11 cellular contexts compared by ENCODE assay signal in genomic region chr18:76274470-76275289, GRCh38.
DNase-seq lines count a peak whose midpoint lies in the region; ATAC-seq and TF ChIP-seq lines count a peak whose summit lies in the region.
"Had no signal": no experiment of that assay in that cellular context is flagged by ENCODE, and none has a peak within 500 bp of the region (broad histone marks: within the 10 kb centered on the region; RNA-seq: fewer than 3 reads in every experiment).

No MANE protein-coding gene starts in this region.

- no peaks in the 10 kb centered on the region for H3K4me1 Mint-ChIP-seq in activated CD4-positive, alpha-beta T cell treated with anti-CD3 and anti-CD28 coated beads for 36 hours
- H3K4me1 Mint-ChIP-seq: activated CD4-positive, alpha-beta memory T cell treated with anti-CD3 and anti-CD28 coated beads, Interleukin-2, amount 10 ng/mL, durations not matched to agents 7 days and 5 days had no signal

- H3K27ac Mint-ChIP-seq in activated CD4-positive, alpha-beta T cell treated with anti-CD3 and anti-CD28 coated beads for 36 hours = no peak overlapping the region
- H3K27ac Mint-ChIP-seq: activated CD4-positive, alpha-beta memory T cell treated with anti-CD3 and anti-CD28 coated beads, Interleukin-2, amount 10 ng/mL, durations not matched to agents 7 days and 5 days had no signal

- peaks cover 8% of the 10 kb centered on the region for H3K27me3 Mint-ChIP-seq in activated CD4-positive, alpha-beta T cell treated with anti-CD3 and anti-CD28 coated beads for 36 hours
- H3K27me3 Mint-ChIP-seq: activated CD4-positive, alpha-beta memory T cell treated with anti-CD3 and anti-CD28 coated beads, Interleukin-2, amount 10 ng/mL, durations not matched to agents 7 days and 5 days had no signal

- no peaks in the 10 kb centered on the region for H3K9me3 ChIP-seq in body of pancreas

- peak; percentile 43 for DNase-seq in activated CD4-positive, alpha-beta T cell treated with anti-CD3 and anti-CD28 coated beads for 36 hours
- no peak for DNase-seq in activated CD4-positive, alpha-beta T cell treated with anti-CD3 and anti-CD28 coated beads for 4 hours
- DNase-seq in NCI-H2227 treated with DMSO at 0.1 percent for 48 hours (lab: John Stamatoyannopoulos, UW) = peak; percentile 48
- no peak for DNase-seq in foreskin keratinocyte
- peak; percentile 68 for DNase-seq in superior temporal gyrus (ENCODE audit: extremely low spot score)
- DNase-seq in body of pancreas = no peak
- DNase-seq: activated CD4-positive, alpha-beta memory T cell treated with anti-CD3 and anti-CD28 coated beads, Interleukin-2, amount 10 ng/mL, durations not matched to agents 7 days and 5 days had no signal

- H3K27ac ChIP-seq in foreskin keratinocyte (no peak overlapping the region), body of pancreas (no peak overlapping the region)
- H3K27ac ChIP-seq: epithelial cell of prostate, skin epidermis had no signal

- TF ChIP-seq POLR2A in body of pancreas (IDR thresholded peaks at IDR 0.05) = no peak

- no peak for ATAC-seq in activated CD4-positive, alpha-beta T cell treated with anti-CD3 and anti-CD28 coated beads for 36 hours
- no peak for ATAC-seq in foreskin keratinocyte
- no peak for ATAC-seq in HG02938 (IDR thresholded peaks at IDR 0.05; ENCODE audit: unreplicated experiment)
- ATAC-seq in body of pancreas = no peak
- ATAC-seq in HG03095 (IDR thresholded peaks at IDR 0.05; ENCODE audit: unreplicated experiment) = no peak

- no peaks in the 10 kb centered on the region for H3K36me3 Mint-ChIP-seq in activated CD4-positive, alpha-beta T cell treated with anti-CD3 and anti-CD28 coated beads for 36 hours (ENCODE audit: low read depth)

- WGBS in body of pancreas, 2 donors = 29 to 36% methylated on average over 17 to 19 of the region's 19 CpGs

- H3K4me1 ChIP-seq in foreskin keratinocyte (no peaks in the 10 kb centered on the region), body of pancreas (no peaks in the 10 kb centered on the region)

- peak; percentile 29 for TF ChIP-seq CTCF in foreskin keratinocyte (conservative IDR thresholded peaks at IDR 0.05)
- TF ChIP-seq CTCF in body of pancreas (IDR thresholded peaks at IDR 0.05) = no peak

- intact Hi-C loops in activated CD4-positive, alpha-beta T cell treated with anti-CD3 and anti-CD28 coated beads for 36 hours (cut with DNase I, micrococcal nuclease) = no loop called here
- intact Hi-C loops in body of pancreas (cut with DNase I) = no loop called here

- no peaks in the 10 kb centered on the region for H3K36me3 ChIP-seq in body of pancreas (replicated peaks in 1 of 2; ENCODE audit: insufficient read depth in 1 of 2, low read depth in 2 of 2)

- H3K4me3 Mint-ChIP-seq in activated CD4-positive, alpha-beta T cell treated with anti-CD3 and anti-CD28 coated beads for 36 hours = no peak overlapping the region
- H3K4me3 Mint-ChIP-seq: activated CD4-positive, alpha-beta memory T cell treated with anti-CD3 and anti-CD28 coated beads, Interleukin-2, amount 10 ng/mL, durations not matched to agents 7 days and 5 days had no signal

- no peak overlapping the region for H3K4me3 ChIP-seq in body of pancreas
- H3K4me3 ChIP-seq: skin epidermis had no signal

- POLR2A ChIA-PET in activated CD4-positive, alpha-beta T cell treated with anti-CD3 and anti-CD28 coated beads for 36 hours (lab: Charles Lee) = no interaction called here

- no peaks in the 10 kb centered on the region for H3K9me3 Mint-ChIP-seq in activated CD4-positive, alpha-beta T cell treated with anti-CD3 and anti-CD28 coated beads for 36 hours (ENCODE audit: low read depth)
- H3K9me3 Mint-ChIP-seq: activated CD4-positive, alpha-beta memory T cell treated with anti-CD3 and anti-CD28 coated beads, Interleukin-2, amount 10 ng/mL, durations not matched to agents 7 days and 5 days had no signal

- H3K27me3 ChIP-seq in foreskin keratinocyte (no peaks in the 10 kb centered on the region), body of pancreas (no peaks in the 10 kb centered on the region)

- CTCF ChIA-PET in activated CD4-positive, alpha-beta T cell treated with anti-CD3 and anti-CD28 coated beads for 36 hours (lab: Charles Lee) = no interaction called here

Comparison
In these comparisons a context has a peak if more than half of its experiments do, and no peak if none do; other contexts are left out.
1. DNase-seq: peak in activated CD4-positive, alpha-beta T cell treated with anti-CD3 and anti-CD28 coated beads for 36 hours (single experiment), NCI-H2227 treated with DMSO at 0.1 percent for 48 hours (single experiment) and superior temporal gyrus (single experiment); none in activated CD4-positive, alpha-beta T cell treated with anti-CD3 and anti-CD28 coated beads for 4 hours (0 of 2), foreskin keratinocyte (0 of 2) and body of pancreas (0 of 4).